19 cellular contexts compared by ENCODE assay signal in genomic region chr11:46270707-46271106, GRCh38. TPM values are rescaled to one million over a fixed set of nuclear protein-coding genes. Genes with fewer than 3 reads are reported as not detected.
A peak's percentile ranks its signal among the peaks of the same experiment; 100 is the strongest.
DNase-seq lines count a peak whose midpoint lies in the region; ATAC-seq and TF ChIP-seq lines count a peak whose summit lies in the region.
"Had no signal": no experiment of that assay in that cellular context is flagged by ENCODE, and none has a peak within 500 bp of the region (broad histone marks: within the 10 kb centered on the region; RNA-seq: fewer than 3 reads in every experiment).

No MANE protein-coding gene starts in this region.

- H3K4me1 Mint-ChIP-seq in natural killer cell treated with Interleukin-12 subunit alpha and Interleukin-12 subunit beta and Interleukin-15 and Interleukin-18, amount 100 ng/mL, for 72 hours (ENCODE audit: low read depth in 2 of 2) = no peaks in the 10 kb centered on the region
- peaks cover 0 to 4% of the 10 kb centered on the region in 2 donors for H3K4me1 Mint-ChIP-seq in natural killer cell
- H3K4me1 Mint-ChIP-seq in stimulated activated naive B cell treated with anti-CD40 and anti-IgM and Interleukin-4, amounts not matched to agents 10 μg/mL and 1 μg/mL and 100 μg/mL, for 72 hours = peaks cover 9 to 18% of the 10 kb centered on the region in 2 donors

- peaks cover 5 to 7% of the 10 kb centered on the region in 2 donors for H3K27me3 Mint-ChIP-seq in natural killer cell treated with Interleukin-12 subunit alpha and Interleukin-12 subunit beta and Interleukin-15 and Interleukin-18, amount 100 ng/mL, for 72 hours
- peaks cover 0 to 8% of the 10 kb centered on the region in 2 donors for H3K27me3 Mint-ChIP-seq in natural killer cell (ENCODE audit: low read depth in 2 of 2)
- H3K27me3 Mint-ChIP-seq in stimulated activated naive B cell treated with anti-CD40 and anti-IgM and Interleukin-4, amounts not matched to agents 10 μg/mL and 1 μg/mL and 100 μg/mL, for 72 hours = peaks cover 7 to 11% of the 10 kb centered on the region in 2 donors

- H3K9me3 Mint-ChIP-seq in natural killer cell treated with Interleukin-12 subunit alpha and Interleukin-12 subunit beta and Interleukin-15 and Interleukin-18, amount 100 ng/mL, for 72 hours = no peaks in the 10 kb centered on the region
- H3K9me3 Mint-ChIP-seq in natural killer cell = no peaks in the 10 kb centered on the region
- no peaks in the 10 kb centered on the region for H3K9me3 Mint-ChIP-seq in stimulated activated naive B cell treated with anti-CD40 and anti-IgM and Interleukin-4, amounts not matched to agents 10 μg/mL and 1 μg/mL and 100 μg/mL, for 72 hours

- intact Hi-C loops in natural killer cell (cut with micrococcal nuclease) = no loop called here

- no peak for ATAC-seq in natural killer cell treated with Interleukin-12 subunit alpha and Interleukin-12 subunit beta and Interleukin-15 and Interleukin-18, amount 100 ng/mL, for 72 hours
- no peak for ATAC-seq in natural killer cell
- peak; percentile 31 for ATAC-seq in HG02798 (IDR thresholded peaks at IDR 0.05; ENCODE audit: poor library complexity, unreplicated experiment)
- peak; percentile 53 to 65 for ATAC-seq in stimulated activated naive B cell treated with anti-CD40 and anti-IgM and Interleukin-4, amounts not matched to agents 10 μg/mL and 1 μg/mL and 100 μg/mL, for 72 hours (replicated peaks)
- no peak for ATAC-seq in GM21381 (IDR thresholded peaks at IDR 0.05; ENCODE audit: unreplicated experiment)
- ATAC-seq in GM21576 (IDR thresholded peaks at IDR 0.05; ENCODE audit: unreplicated experiment) = no peak
- ATAC-seq: Panc1, Right ventricle myocardium inferior had no signal

- TF ChIP-seq CTCF in natural killer cell (IDR thresholded peaks at IDR 0.05) = no peak

- DNase-seq in natural killer cell treated with Interleukin-12 subunit alpha and Interleukin-12 subunit beta and Interleukin-15 and Interleukin-18, amount 100 ng/mL, for 72 hours (ENCODE audit: low spot score) = peak; percentile 20
- no peak for DNase-seq in natural killer cell
- peak; percentile 30 for DNase-seq in ecto neural progenitor cell (ENCODE audit: low spot score)
- no peak for DNase-seq in stimulated activated naive B cell treated with anti-CD40 and anti-IgM and Interleukin-4, amounts not matched to agents 10 μg/mL and 1 μg/mL and 100 μg/mL, for 72 hours
- no peak for DNase-seq in NCI-H2081 (lab: John Stamatoyannopoulos, UW)
- DNase-seq: DMS153, EL, MG63, NCI-H1092 treated with DMSO at 0.1 percent for 48 hours, NCI-H1694 treated with DMSO at 0.1 percent for 48 hours, NCI-H446 treated with DMSO at 0.1 percent for 48 hours, NCI-H774, SK-N-SH, T-helper 1 cell had no signal

- H3K36me3 Mint-ChIP-seq in natural killer cell treated with Interleukin-12 subunit alpha and Interleukin-12 subunit beta and Interleukin-15 and Interleukin-18, amount 100 ng/mL, for 72 hours = no peaks in the 10 kb centered on the region
- no peaks in the 10 kb centered on the region for H3K36me3 Mint-ChIP-seq in natural killer cell
- H3K36me3 Mint-ChIP-seq in stimulated activated naive B cell treated with anti-CD40 and anti-IgM and Interleukin-4, amounts not matched to agents 10 μg/mL and 1 μg/mL and 100 μg/mL, for 72 hours = no peaks in the 10 kb centered on the region

- H3K27ac Mint-ChIP-seq in natural killer cell treated with Interleukin-12 subunit alpha and Interleukin-12 subunit beta and Interleukin-15 and Interleukin-18, amount 100 ng/mL, for 72 hours = no peak overlapping the region
- no peak overlapping the region for H3K27ac Mint-ChIP-seq in natural killer cell
- H3K27ac Mint-ChIP-seq in stimulated activated naive B cell treated with anti-CD40 and anti-IgM and Interleukin-4, amounts not matched to agents 10 μg/mL and 1 μg/mL and 100 μg/mL, for 72 hours = no peak overlapping the region

- no peak overlapping the region for H3K4me3 Mint-ChIP-seq in natural killer cell treated with Interleukin-12 subunit alpha and Interleukin-12 subunit beta and Interleukin-15 and Interleukin-18, amount 100 ng/mL, for 72 hours
- H3K4me3 Mint-ChIP-seq in natural killer cell = no peak overlapping the region
- no peak overlapping the region for H3K4me3 Mint-ChIP-seq in stimulated activated naive B cell treated with anti-CD40 and anti-IgM and Interleukin-4, amounts not matched to agents 10 μg/mL and 1 μg/mL and 100 μg/mL, for 72 hours

RNA-seq across cellular contexts. Expression of gene CREB3L1, which starts 6.8 kb away (rescaled TPM):
- total RNA-seq in natural killer cell treated with Interleukin-12 subunit alpha and Interleukin-12 subunit beta and Interleukin-15 and Interleukin-18, amount 100 ng/mL, for 72 hours = not detected
- not detected for total RNA-seq in natural killer cell

Comparison
In these comparisons a context has a peak if more than half of its experiments do, and no peak if none do; other contexts are left out.
1. DNase-seq: peak in natural killer cell treated with Interleukin-12 subunit alpha and Interleukin-12 subunit beta and Interleukin-15 and Interleukin-18, amount 100 ng/mL, for 72 hours (single experiment) and ecto neural progenitor cell (single experiment); none in natural killer cell (single experiment), stimulated activated naive B cell treated with anti-CD40 and anti-IgM and Interleukin-4, amounts not matched to agents 10 μg/mL and 1 μg/mL and 100 μg/mL, for 72 hours (single experiment) and NCI-H2081 (0 of 2).
2. ATAC-seq: peak in HG02798 (single experiment) and stimulated activated naive B cell treated with anti-CD40 and anti-IgM and Interleukin-4, amounts not matched to agents 10 μg/mL and 1 μg/mL and 100 μg/mL, for 72 hours (2 of 2); none in natural killer cell treated with Interleukin-12 subunit alpha and Interleukin-12 subunit beta and Interleukin-15 and Interleukin-18, amount 100 ng/mL, for 72 hours (0 of 2), natural killer cell (0 of 3), GM21381 (single experiment) and GM21576 (single experiment).